In genomic region chrX:51487960-51488267, GRCh38 we compare ENCODE assay signal across 20 cellular contexts. TPM values are rescaled to one million over a fixed set of nuclear protein-coding genes. Genes with fewer than 3 reads are reported as not detected.
DNase-seq lines count a peak whose midpoint lies in the region; ATAC-seq and TF ChIP-seq lines count a peak whose summit lies in the region.
"Had no signal": no experiment of that assay in that cellular context is flagged by ENCODE, and none has a peak within 500 bp of the region (broad histone marks: within the 10 kb centered on the region; RNA-seq: fewer than 3 reads in every experiment).

No MANE protein-coding gene starts in this region.

- peak overlapping the region; percentile 86 for H2AFZ ChIP-seq in OCI-LY3 (ENCODE audit: low read depth, low read length)

- no peaks in the 10 kb centered on the region for H3K9me3 Mint-ChIP-seq in osteocyte (ENCODE audit: unreplicated experiment)
- no peaks in the 10 kb centered on the region for H3K9me3 Mint-ChIP-seq in activated naive CD4-positive, alpha-beta T cell treated with anti-CD3 and anti-CD28 coated beads, Interleukin-2, amount 10 ng/mL, durations not matched to agents 7 days and 5 days
- no peaks in the 10 kb centered on the region for H3K9me3 Mint-ChIP-seq in stimulated activated memory B cell treated with anti-CD40 and anti-IgM and Interleukin-4, amounts not matched to agents 10 μg/mL and 1 μg/mL and 100 μg/mL, for 72 hours
- H3K9me3 Mint-ChIP-seq: stimulated activated naive CD8-positive, alpha-beta T cell treated with anti-CD3 and anti-CD28 coated beads, Interleukin-15, Interleukin-2, amounts not matched to agents 100 ng/mL and 50 ng/mL, for 24 hours; T-helper 1 cell treated with Interleukin-12 subunit alpha and Interleukin-12 subunit beta and Interleukin-4 antibody, amounts not matched to agents 30 μg/mL and 1 μg/mL, for 36 hours had no signal

- H3K36me3 ChIP-seq in OCI-LY3 (replicated peaks; ENCODE audit: low read depth, low read length), result no peaks in the 10 kb centered on the region
- H3K36me3 ChIP-seq in brain microvascular endothelial cell (replicated peaks), result no peaks in the 10 kb centered on the region
- H3K36me3 ChIP-seq in lower lobe of right lung, result no peaks in the 10 kb centered on the region
- H3K36me3 ChIP-seq: esophagus muscularis mucosa, tibial artery had no signal

- H3K9ac ChIP-seq in OCI-LY3 (ENCODE audit: low read length), result no peak overlapping the region

- in situ Hi-C loops in brain microvascular endothelial cell (cut with HindIII; ENCODE audit: low pct_ligation_motif_present, low sequenced_read_pairs), result no loop called here

- CTCF ChIA-PET in activated naive CD4-positive, alpha-beta T cell treated with anti-CD3 and anti-CD28 coated beads, Interleukin-2, amount 10 ng/mL, durations not matched to agents 7 days and 5 days (lab: Charles Lee), result interaction anchor here (0.7 to 1.2 kb wide), 2 partner anchors 9 to 125 kb away, joined by 4 read pairs; no protein-coding TSS in a partner anchor

- no peak for TF ChIP-seq POLR2A in GM18505 (IDR thresholded peaks at IDR 0.05; ENCODE audit: borderline replicate concordance, extremely low read depth, insufficient read depth, insufficient read length)

- H3K27me3 ChIP-seq in OCI-LY3 (ENCODE audit: low read depth, low read length), result no peaks in the 10 kb centered on the region
- H3K27me3 ChIP-seq in brain microvascular endothelial cell (replicated peaks), result no peaks in the 10 kb centered on the region
- peaks cover under 1% of the 10 kb centered on the region for H3K27me3 ChIP-seq in lower lobe of right lung (ENCODE audit: low read depth)
- H3K27me3 ChIP-seq: esophagus muscularis mucosa, tibial artery had no signal

- H3K27ac Mint-ChIP-seq in osteocyte (ENCODE audit: unreplicated experiment), result peak overlapping the region; percentile 47
- H3K27ac Mint-ChIP-seq in activated naive CD4-positive, alpha-beta T cell treated with anti-CD3 and anti-CD28 coated beads, Interleukin-2, amount 10 ng/mL, durations not matched to agents 7 days and 5 days, result no peak overlapping the region
- H3K27ac Mint-ChIP-seq in stimulated activated memory B cell treated with anti-CD40 and anti-IgM and Interleukin-4, amounts not matched to agents 10 μg/mL and 1 μg/mL and 100 μg/mL, for 72 hours, result no peak overlapping the region
- H3K27ac Mint-ChIP-seq: mesothelial cell of epicardium; nephron; stimulated activated naive CD8-positive, alpha-beta T cell treated with anti-CD3 and anti-CD28 coated beads, Interleukin-15, Interleukin-2, amounts not matched to agents 100 ng/mL and 50 ng/mL, for 24 hours; T-helper 1 cell treated with Interleukin-12 subunit alpha and Interleukin-12 subunit beta and Interleukin-4 antibody, amounts not matched to agents 30 μg/mL and 1 μg/mL, for 36 hours had no signal

- DNase-seq in brain microvascular endothelial cell, result no peak
- DNase-seq in osteocyte (ENCODE audit: extremely low spot score, unreplicated experiment), result no peak
- DNase-seq in activated naive CD4-positive, alpha-beta T cell treated with anti-CD3 and anti-CD28 coated beads, Interleukin-2, amount 10 ng/mL, durations not matched to agents 7 days and 5 days, result no peak
- no peak for DNase-seq in glomerular visceral epithelial cell (ENCODE audit: extremely low spot score)
- DNase-seq in lower lobe of right lung, result no peak
- DNase-seq: activated gamma-delta T cell; activated T-cell treated with anti-CD3 and anti-CD28 coated beads for 4 hours; amygdala; DMS79 treated with DMSO at 0.1 percent for 48 hours; effector CD8-positive, alpha-beta T cell; glutamatergic neuron; tibial artery had no signal

- H3K4me1 ChIP-seq in OCI-LY3 (ENCODE audit: low read length), result no peaks in the 10 kb centered on the region
- H3K4me1 ChIP-seq in lower lobe of right lung, result no peaks in the 10 kb centered on the region
- H3K4me1 ChIP-seq: esophagus muscularis mucosa, tibial artery had no signal

- H3K27me3 Mint-ChIP-seq in osteocyte (ENCODE audit: unreplicated experiment), result no peaks in the 10 kb centered on the region
- H3K27me3 Mint-ChIP-seq in activated naive CD4-positive, alpha-beta T cell treated with anti-CD3 and anti-CD28 coated beads, Interleukin-2, amount 10 ng/mL, durations not matched to agents 7 days and 5 days, result no peaks in the 10 kb centered on the region
- no peaks in the 10 kb centered on the region for H3K27me3 Mint-ChIP-seq in stimulated activated memory B cell treated with anti-CD40 and anti-IgM and Interleukin-4, amounts not matched to agents 10 μg/mL and 1 μg/mL and 100 μg/mL, for 72 hours

- H3K79me2 ChIP-seq in OCI-LY3 (ENCODE audit: low read length), result no peaks in the 10 kb centered on the region

- TF ChIP-seq CTCF in OCI-LY3 (IDR thresholded peaks at IDR 0.05; ENCODE audit: low read depth, low read length) (no peak), brain microvascular endothelial cell (IDR thresholded peaks at IDR 0.05; ENCODE audit: low read depth, low read length, missing control alignments) (no peak), osteocyte (IDR thresholded peaks at IDR 0.05) (no peak), lower lobe of right lung (IDR thresholded peaks at IDR 0.05) (no peak)

- intact Hi-C loops in lower lobe of right lung (cut with DNase I), result no loop called here

- ATAC-seq in GM18505 (IDR thresholded peaks at IDR 0.05; ENCODE audit: unreplicated experiment) (peak; percentile 17), lower lobe of right lung (no peak)
- ATAC-seq in stimulated activated memory B cell treated with anti-CD40 and anti-IgM and Interleukin-4, amounts not matched to agents 10 μg/mL and 1 μg/mL and 100 μg/mL, for 72 hours, result no peak

- no peaks in the 10 kb centered on the region for H4K20me1 ChIP-seq in OCI-LY3 (ENCODE audit: insufficient read depth, low read length)

- H3K4me2 ChIP-seq in OCI-LY3 (ENCODE audit: low read length), result no peak overlapping the region

- H3K4me3 ChIP-seq in OCI-LY3 (ENCODE audit: low read length) (no peak overlapping the region), brain microvascular endothelial cell (ENCODE audit: low read depth, low read length) (no peak overlapping the region), lower lobe of right lung (no peak overlapping the region)
- H3K4me3 ChIP-seq: esophagus muscularis mucosa, tibial artery had no signal

- no peaks in the 10 kb centered on the region for H3K36me3 Mint-ChIP-seq in osteocyte (ENCODE audit: unreplicated experiment)
- no peaks in the 10 kb centered on the region for H3K36me3 Mint-ChIP-seq in activated naive CD4-positive, alpha-beta T cell treated with anti-CD3 and anti-CD28 coated beads, Interleukin-2, amount 10 ng/mL, durations not matched to agents 7 days and 5 days
- no peaks in the 10 kb centered on the region for H3K36me3 Mint-ChIP-seq in stimulated activated memory B cell treated with anti-CD40 and anti-IgM and Interleukin-4, amounts not matched to agents 10 μg/mL and 1 μg/mL and 100 μg/mL, for 72 hours
- H3K36me3 Mint-ChIP-seq: mesothelial cell of epicardium had no signal

- H3K27ac ChIP-seq in OCI-LY3 (ENCODE audit: low read length) (no peak overlapping the region), brain microvascular endothelial cell (peak overlapping the region; percentile 15), lower lobe of right lung (no peak overlapping the region)
- H3K27ac ChIP-seq: esophagus muscularis mucosa, tibial artery had no signal

- H3K9me3 ChIP-seq in OCI-LY3 (ENCODE audit: insufficient read depth, low read length) (no peaks in the 10 kb centered on the region), lower lobe of right lung (no peaks in the 10 kb centered on the region)
- H3K9me3 ChIP-seq: esophagus muscularis mucosa, tibial artery had no signal

- no peak overlapping the region for H3K4me3 Mint-ChIP-seq in osteocyte (ENCODE audit: unreplicated experiment)
- H3K4me3 Mint-ChIP-seq in activated naive CD4-positive, alpha-beta T cell treated with anti-CD3 and anti-CD28 coated beads, Interleukin-2, amount 10 ng/mL, durations not matched to agents 7 days and 5 days, result no peak overlapping the region
- no peak overlapping the region for H3K4me3 Mint-ChIP-seq in stimulated activated memory B cell treated with anti-CD40 and anti-IgM and Interleukin-4, amounts not matched to agents 10 μg/mL and 1 μg/mL and 100 μg/mL, for 72 hours
- H3K4me3 Mint-ChIP-seq: mesothelial cell of epicardium; nephron; stimulated activated naive CD8-positive, alpha-beta T cell treated with anti-CD3 and anti-CD28 coated beads, Interleukin-15, Interleukin-2, amounts not matched to agents 100 ng/mL and 50 ng/mL, for 24 hours; T-helper 1 cell treated with Interleukin-12 subunit alpha and Interleukin-12 subunit beta and Interleukin-4 antibody, amounts not matched to agents 30 μg/mL and 1 μg/mL, for 36 hours had no signal

- H3K4me1 Mint-ChIP-seq in osteocyte (ENCODE audit: unreplicated experiment), result peaks cover 2% of the 10 kb centered on the region
- no peaks in the 10 kb centered on the region for H3K4me1 Mint-ChIP-seq in activated naive CD4-positive, alpha-beta T cell treated with anti-CD3 and anti-CD28 coated beads, Interleukin-2, amount 10 ng/mL, durations not matched to agents 7 days and 5 days
- no peaks in the 10 kb centered on the region for H3K4me1 Mint-ChIP-seq in stimulated activated memory B cell treated with anti-CD40 and anti-IgM and Interleukin-4, amounts not matched to agents 10 μg/mL and 1 μg/mL and 100 μg/mL, for 72 hours
- H3K4me1 Mint-ChIP-seq: mesothelial cell of epicardium had no signal

RNA-seq across cellular contexts. Expression of gene NUDT11, which starts 8.5 kb away (rescaled TPM):
- 10.6 and 12.8 TPM in 2 replicates for total RNA-seq in osteocyte
- total RNA-seq in lower lobe of right lung, result 0.53 TPM
